Comparison of ENCODE assay signal across 8 cellular contexts in the genomic region with DNA sequence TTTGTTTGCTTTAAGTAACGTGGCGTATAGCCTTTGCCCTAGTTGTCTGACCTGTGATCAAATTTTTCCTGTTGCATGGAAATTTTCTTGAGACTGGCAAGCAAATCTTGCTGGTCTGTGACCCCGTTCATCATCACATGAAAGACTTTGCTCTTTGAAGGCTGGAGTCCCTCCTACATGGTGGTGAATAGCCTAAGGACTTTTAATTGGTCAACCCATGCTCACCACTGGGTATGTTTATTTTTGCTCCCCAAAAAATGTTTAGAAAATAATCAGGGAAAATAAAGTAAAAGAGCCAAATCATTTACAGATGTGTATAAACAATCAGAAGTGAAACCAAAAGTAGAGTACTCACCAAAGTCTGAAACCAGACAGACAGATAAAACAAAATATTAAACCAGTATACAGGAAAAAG.
A peak's percentile ranks its signal among the peaks of the same experiment; 100 is the strongest.
DNase-seq lines count a peak whose midpoint lies in the region; ATAC-seq lines count a peak whose summit lies in the region.

No MANE protein-coding gene starts in this region.

- CTCF ChIA-PET in activated CD4-positive, alpha-beta memory T cell treated with anti-CD3 and anti-CD28 coated beads, Interleukin-2, amount 10 ng/mL, durations not matched to agents 7 days and 5 days (lab: Charles Lee) = interaction anchor here (0.8 to 1.1 kb wide), 2 partner anchors 18 to 19 kb away, joined by 3 read pairs; no protein-coding TSS in a partner anchor
- CTCF ChIA-PET in naive thymus-derived CD4-positive, alpha-beta T cell (lab: Charles Lee) = no interaction called here

- no peak overlapping the region for H3K4me3 ChIP-seq in naive thymus-derived CD4-positive, alpha-beta T cell (ENCODE audit: low read length)

- H3K36me3 Mint-ChIP-seq in activated CD4-positive, alpha-beta memory T cell treated with anti-CD3 and anti-CD28 coated beads, Interleukin-2, amount 10 ng/mL, durations not matched to agents 7 days and 5 days (ENCODE audit: low read depth) = no peaks in the 10 kb centered on the region
- H3K36me3 Mint-ChIP-seq in naive thymus-derived CD4-positive, alpha-beta T cell = no peaks in the 10 kb centered on the region

- no peaks in the 10 kb centered on the region for H3K27me3 Mint-ChIP-seq in activated CD4-positive, alpha-beta memory T cell treated with anti-CD3 and anti-CD28 coated beads, Interleukin-2, amount 10 ng/mL, durations not matched to agents 7 days and 5 days
- peaks cover 0 to 5% (median 0%) of the 10 kb centered on the region in 5 donors for H3K27me3 Mint-ChIP-seq in naive thymus-derived CD4-positive, alpha-beta T cell

- DNase-seq in activated CD4-positive, alpha-beta memory T cell treated with anti-CD3 and anti-CD28 coated beads, Interleukin-2, amount 10 ng/mL, durations not matched to agents 7 days and 5 days = no peak
- DNase-seq in naive thymus-derived CD4-positive, alpha-beta T cell = no peak
- DNase-seq in NCI-H226 (no peak), putamen (ENCODE audit: low spot score) (no peak), HK-2 (ENCODE audit: unreplicated experiment) (no peak), NCI-H524 treated with DMSO at 0.1 percent for 48 hours (lab: John Stamatoyannopoulos, UW) (no peak)

- peak overlapping the region; percentile 44 for H3K27ac Mint-ChIP-seq in activated CD4-positive, alpha-beta memory T cell treated with anti-CD3 and anti-CD28 coated beads, Interleukin-2, amount 10 ng/mL, durations not matched to agents 7 days and 5 days
- peak overlapping the region in 1 of 9 donors; percentile 15 for H3K27ac Mint-ChIP-seq in naive thymus-derived CD4-positive, alpha-beta T cell

- H3K9me3 ChIP-seq in naive thymus-derived CD4-positive, alpha-beta T cell (ENCODE audit: control insufficient read depth in 2 of 3, low read length in 3 of 3) = no peaks in the 10 kb centered on the region

- no peaks in the 10 kb centered on the region for H3K9me3 Mint-ChIP-seq in activated CD4-positive, alpha-beta memory T cell treated with anti-CD3 and anti-CD28 coated beads, Interleukin-2, amount 10 ng/mL, durations not matched to agents 7 days and 5 days
- H3K9me3 Mint-ChIP-seq in naive thymus-derived CD4-positive, alpha-beta T cell = peaks cover 0 to 10% (median 5%) of the 10 kb centered on the region in 11 donors

- intact Hi-C loops in naive thymus-derived CD4-positive, alpha-beta T cell (cut with micrococcal nuclease) = no loop called here

- ATAC-seq in GM18870 (IDR thresholded peaks at IDR 0.05; ENCODE audit: unreplicated experiment) (peak; percentile 89), HG02884 (IDR thresholded peaks at IDR 0.05; ENCODE audit: unreplicated experiment) (peak; percentile 52)
- ATAC-seq in naive thymus-derived CD4-positive, alpha-beta T cell = no peak

- no peak overlapping the region for H3K27ac ChIP-seq in naive thymus-derived CD4-positive, alpha-beta T cell (ENCODE audit: low read depth, low read length)

- no peaks in the 10 kb centered on the region for H3K4me1 ChIP-seq in naive thymus-derived CD4-positive, alpha-beta T cell (ENCODE audit: control insufficient read depth in 2 of 2, insufficient read depth in 2 of 2, low read length in 2 of 2)

- no peaks in the 10 kb centered on the region for H3K36me3 ChIP-seq in naive thymus-derived CD4-positive, alpha-beta T cell (ENCODE audit: control insufficient read depth in 2 of 3, insufficient read depth in 3 of 3, low read length in 3 of 3)

- peak overlapping the region; percentile 55 for H3K4me3 Mint-ChIP-seq in activated CD4-positive, alpha-beta memory T cell treated with anti-CD3 and anti-CD28 coated beads, Interleukin-2, amount 10 ng/mL, durations not matched to agents 7 days and 5 days
- peak overlapping the region in 6 of 10 donors; percentile 5 to 57 (median 16) for H3K4me3 Mint-ChIP-seq in naive thymus-derived CD4-positive, alpha-beta T cell

- POLR2A ChIA-PET in activated CD4-positive, alpha-beta memory T cell treated with anti-CD3 and anti-CD28 coated beads, Interleukin-2, amount 10 ng/mL, durations not matched to agents 7 days and 5 days (lab: Charles Lee) = interaction anchor here (0.9 kb wide), 1 partner anchor 1078 kb away, joined by 3 read pairs; no protein-coding TSS in a partner anchor
- POLR2A ChIA-PET in naive thymus-derived CD4-positive, alpha-beta T cell (lab: Charles Lee) = no interaction called here

- peaks cover 16% of the 10 kb centered on the region for H3K4me1 Mint-ChIP-seq in activated CD4-positive, alpha-beta memory T cell treated with anti-CD3 and anti-CD28 coated beads, Interleukin-2, amount 10 ng/mL, durations not matched to agents 7 days and 5 days
- peaks cover 0 to 14% (median 0%) of the 10 kb centered on the region in 7 donors for H3K4me1 Mint-ChIP-seq in naive thymus-derived CD4-positive, alpha-beta T cell

- no peaks in the 10 kb centered on the region for H3K27me3 ChIP-seq in naive thymus-derived CD4-positive, alpha-beta T cell (ENCODE audit: control insufficient read depth in 2 of 2, insufficient read depth in 2 of 2, low read length in 2 of 2)
